ENCODE assay signal across 22 cellular contexts in genomic region chr9:111728143-111728542, GRCh38.
DNase-seq lines count a peak whose midpoint lies in the region; ATAC-seq, FAIRE-seq and TF ChIP-seq lines count a peak whose summit lies in the region.
"Had no signal": no experiment of that assay in that cellular context is flagged by ENCODE, and none has a peak within 500 bp of the region (broad histone marks: within the 10 kb centered on the region; RNA-seq: fewer than 3 reads in every experiment).

No MANE protein-coding gene starts in this region.

- DNase-seq in ELR (ENCODE audit: low read depth) (peak; percentile 54), NCI-H226 (peak; percentile 67), chondrocyte (ENCODE audit: low spot score) (no peak), omental fat pad (ENCODE audit: low spot score) (no peak), frontal cortex (ENCODE audit: low spot score in 2 of 2) (no peak), left cardiac atrium (no peak), coronary artery (ENCODE audit: low spot score) (no peak)
- DNase-seq: activated CD4-positive, alpha-beta memory T cell treated with anti-CD3 and anti-CD28 coated beads for 36 hours; activated T-cell treated with anti-CD3 and anti-CD28 coated beads, Interleukin-2, amount 50 U/mL, for 48 hours; AML-193; cerebellar nuclear complex; NCI-H1105; NCI-H82; Peyer's patch; T-cell had no signal

- no peak overlapping the region for H3K4me3 ChIP-seq in coronary artery
- H3K4me3 ChIP-seq: K562, lung, Peyer's patch, skin epidermis had no signal

- H3K27me3 Mint-ChIP-seq in chondrocyte (ENCODE audit: low read depth) = no peaks in the 10 kb centered on the region
- H3K27me3 Mint-ChIP-seq: activated CD4-positive, alpha-beta memory T cell treated with anti-CD3 and anti-CD28 coated beads for 36 hours; T-cell had no signal

- ATAC-seq in omental fat pad (ENCODE audit: low FRiP score) = peak; percentile 28
- no peak for ATAC-seq in HG02798 (IDR thresholded peaks at IDR 0.05; ENCODE audit: poor library complexity, unreplicated experiment)
- no peak for ATAC-seq in left cardiac atrium
- ATAC-seq: K562, T-cell had no signal

- intact Hi-C loops in left cardiac atrium (cut with DNase I) = no loop called here

- peaks cover 10% of the 10 kb centered on the region for H3K36me3 Mint-ChIP-seq in chondrocyte (ENCODE audit: low read depth)

- no peak overlapping the region for H3K4me3 Mint-ChIP-seq in chondrocyte (ENCODE audit: unreplicated experiment)
- H3K4me3 Mint-ChIP-seq: activated CD4-positive, alpha-beta memory T cell treated with anti-CD3 and anti-CD28 coated beads for 36 hours; T-cell had no signal

- TF ChIP-seq CTCF in chondrocyte (IDR thresholded peaks at IDR 0.05) (no peak), omental fat pad (IDR thresholded peaks at IDR 0.05) (no peak), coronary artery (IDR thresholded peaks at IDR 0.05) (no peak)

- peak overlapping the region; percentile 55 for H3K27ac Mint-ChIP-seq in chondrocyte (ENCODE audit: unreplicated experiment)
- H3K27ac Mint-ChIP-seq: activated CD4-positive, alpha-beta memory T cell treated with anti-CD3 and anti-CD28 coated beads for 36 hours; T-cell had no signal

- H3K27ac ChIP-seq in coronary artery = no peak overlapping the region
- H3K27ac ChIP-seq: HL-60, parathyroid adenoma, Peyer's patch, skin epidermis had no signal

- H3K9me3 Mint-ChIP-seq in chondrocyte (ENCODE audit: low read depth) = peaks cover 16% of the 10 kb centered on the region

- peaks cover 29% of the 10 kb centered on the region for H3K4me1 Mint-ChIP-seq in chondrocyte (ENCODE audit: low read depth)
- H3K4me1 Mint-ChIP-seq: T-cell had no signal

- no peak for FAIRE-seq in frontal cortex (lab: Jason Lieb, UNC)
- FAIRE-seq: endometrium, K562 had no signal

Comparison
In these comparisons a context has a peak if more than half of its experiments do, and no peak if none do; other contexts are left out.
1. DNase-seq: peak in ELR (single experiment) and NCI-H226 (single experiment); none in chondrocyte (single experiment), omental fat pad (single experiment), frontal cortex (0 of 2), left cardiac atrium (single experiment) and coronary artery (single experiment).